Comparison of ENCODE assay signal across 1 cellular context in genomic region chr6:147758305-147758704, GRCh38.
TF ChIP-seq lines count a peak whose summit lies in the region.

No MANE protein-coding gene starts in this region.

TF ChIP-seq in HCT116, 20 proteins besides CTCF, POLR2A, EP300 and RAD21 (continued from another document):
- no peak for TF ChIP-seq ZBTB33 (IDR thresholded peaks at IDR 0.05; ENCODE audit: extremely low read depth, insufficient replicate concordance, low read length)
